9 cellular contexts compared by ENCODE assay signal in the genomic region with DNA sequence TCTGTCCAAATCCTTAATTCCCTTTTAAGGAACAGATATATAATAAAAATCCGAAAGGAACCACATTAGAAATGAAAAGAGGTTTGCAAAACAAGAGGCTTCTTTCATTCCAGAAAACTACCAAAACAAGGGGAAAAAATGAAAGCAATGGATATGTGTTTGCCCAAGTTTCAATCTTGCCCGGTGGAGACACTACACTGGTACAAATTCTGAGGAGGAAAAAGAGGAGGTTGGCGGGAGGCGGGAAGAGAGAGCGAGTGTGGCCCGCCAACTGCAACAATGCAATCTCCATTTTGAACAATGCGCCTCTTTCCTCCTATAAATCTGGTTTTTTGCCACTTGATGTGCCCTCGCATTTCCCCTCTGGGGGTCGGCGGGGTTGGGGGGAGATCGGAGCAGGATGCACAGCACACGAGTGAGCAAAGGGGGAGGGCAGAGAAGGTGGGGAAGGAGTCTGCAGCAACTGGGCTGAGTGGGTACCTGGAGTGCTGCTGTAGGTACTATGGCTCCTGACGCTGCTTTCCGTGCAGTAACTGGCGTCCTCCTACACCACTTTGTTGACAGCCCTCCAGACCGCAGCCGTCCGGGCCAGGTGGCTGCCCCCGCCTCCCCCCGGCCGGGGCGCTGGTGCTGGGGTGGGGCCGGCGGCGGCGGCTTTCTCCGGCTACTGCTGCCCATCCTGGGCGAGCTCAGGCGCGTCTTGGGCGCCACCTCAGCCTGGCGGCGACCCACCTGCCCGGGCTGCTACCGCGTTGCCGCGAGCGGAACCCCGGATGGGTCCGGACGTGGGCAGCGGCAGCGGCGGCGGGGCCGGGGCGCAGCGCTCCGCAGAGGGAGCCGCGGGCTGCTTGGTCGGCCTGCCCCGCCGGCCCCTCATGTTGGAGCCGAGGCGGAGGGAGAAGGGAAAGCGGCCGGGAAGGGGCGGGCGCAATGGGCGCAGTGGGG.
DNase-seq lines count a peak whose midpoint lies in the region; ATAC-seq and FAIRE-seq lines count a peak whose summit lies in the region.
"Had no signal": no experiment of that assay in that cellular context is flagged by ENCODE, and none has a peak within 500 bp of the region (broad histone marks: within the 10 kb centered on the region; RNA-seq: fewer than 3 reads in every experiment).

No MANE protein-coding gene starts in this region.

- DNase-seq in 8988T (peak; percentile 33), GM19239 (ENCODE audit: insufficient read length, low spot score) (peak; percentile 44), dermis blood vessel endothelial cell (peak; percentile 66), lung microvascular endothelial cell (ENCODE audit: low read depth in 2 of 2) (peak; percentile 38 to 51), C1 segment of cervical spinal cord (lab: John Stamatoyannopoulos, UW) (no peak)
- peak; percentile 58 for DNase-seq in activated CD4-positive, alpha-beta T cell treated with anti-CD3 and anti-CD28 coated beads for 1 hour
- peak; percentile 57 for DNase-seq in stimulated activated CD8-positive, alpha-beta memory T cell treated with anti-CD3 and anti-CD28 coated beads, Interleukin-12 subunit alpha, Interleukin-12 subunit beta, amount 100 ng/mL, for 4 hours (ENCODE audit: low read depth)

- ATAC-seq in HG03432 (IDR thresholded peaks at IDR 0.05; ENCODE audit: unreplicated experiment) = peak; percentile 67

- no peak for FAIRE-seq in GM19239 (lab: Jason Lieb, UNC)
- FAIRE-seq: G401.6 had no signal

Comparison
In these comparisons a context has a peak if more than half of its experiments do, and no peak if none do; other contexts are left out.
1. DNase-seq: peak in 8988T (single experiment), GM19239 (single experiment), activated CD4-positive, alpha-beta T cell treated with anti-CD3 and anti-CD28 coated beads for 1 hour (single experiment), dermis blood vessel endothelial cell (single experiment), lung microvascular endothelial cell (2 of 2) and stimulated activated CD8-positive, alpha-beta memory T cell treated with anti-CD3 and anti-CD28 coated beads, Interleukin-12 subunit alpha, Interleukin-12 subunit beta, amount 100 ng/mL, for 4 hours (single experiment); none in C1 segment of cervical spinal cord (0 of 14).